Comparison of ENCODE assay signal across 12 cellular contexts in the genomic region with DNA sequence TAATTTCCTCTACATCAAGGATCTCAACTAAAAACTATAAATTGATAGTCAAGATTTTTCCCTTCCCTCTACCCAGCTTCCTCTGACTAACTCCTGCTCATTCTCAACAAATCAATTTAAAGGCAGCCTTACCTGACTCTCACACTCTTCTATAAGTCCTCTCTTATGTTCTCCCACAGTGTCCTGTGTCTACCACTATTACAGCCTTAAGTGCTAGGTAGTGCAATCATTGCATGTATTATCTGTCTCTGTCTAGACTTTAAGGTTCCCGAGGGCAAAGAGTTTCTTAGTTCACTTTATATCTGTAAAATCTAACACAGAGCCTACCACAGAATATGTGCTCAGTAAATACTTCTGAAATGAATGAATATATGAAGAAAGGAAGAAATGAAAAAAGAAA.
DNase-seq lines count a peak whose midpoint lies in the region; ATAC-seq and TF ChIP-seq lines count a peak whose summit lies in the region.
"Had no signal": no experiment of that assay in that cellular context is flagged by ENCODE, and none has a peak within 500 bp of the region (broad histone marks: within the 10 kb centered on the region; RNA-seq: fewer than 3 reads in every experiment).

No MANE protein-coding gene starts in this region.

- no peak overlapping the region for H3K4me2 ChIP-seq in hepatocyte

- no peak overlapping the region for H3K4me3 ChIP-seq in hepatocyte
- no peak overlapping the region for H3K4me3 ChIP-seq in uterus
- H3K4me3 ChIP-seq: Peyer's patch, SK-N-MC had no signal

- no peaks in the 10 kb centered on the region for H3K27me3 ChIP-seq in hepatocyte
- no peaks in the 10 kb centered on the region for H3K27me3 ChIP-seq in uterus
- H3K27me3 ChIP-seq: Peyer's patch had no signal

- no peak for TF ChIP-seq CTCF in 22Rv1 (IDR thresholded peaks at IDR 0.05)
- TF ChIP-seq CTCF in Calu3 (IDR thresholded peaks at IDR 0.05; ENCODE audit: unreplicated experiment) = no peak
- TF ChIP-seq CTCF in hepatocyte (IDR thresholded peaks at IDR 0.05; ENCODE audit: poor library complexity) = no peak
- no peak for TF ChIP-seq CTCF in uterus (IDR thresholded peaks at IDR 0.05)

- DNase-seq in Calu3 = no peak
- peak; percentile 20 for DNase-seq in SW480 (ENCODE audit: low spot score)
- no peak for DNase-seq in hepatocyte (ENCODE audit: low spot score)
- no peak for DNase-seq in uterus
- no peak for DNase-seq in GF-D8 (lab: John Stamatoyannopoulos, UW)
- DNase-seq: C1 segment of cervical spinal cord had no signal

- peak overlapping the region; percentile 54 for H3K4me3 Mint-ChIP-seq in Calu3 (ENCODE audit: low read depth, unreplicated experiment)
- H3K4me3 Mint-ChIP-seq: CD8-positive, alpha-beta memory T cell; HFFc6 had no signal

- no TSS peak for BruUV-seq in Calu3 (replicated peaks; lab: Mats Ljungman, UMichigan)

- no peaks in the 10 kb centered on the region for H3K9me2 ChIP-seq in hepatocyte (replicated peaks; ENCODE audit: insufficient read depth)

- WGBS in hepatocyte (ENCODE audit: low lambda C conversion rate, missing lambda C conversion rate) = 74% methylated on average over 1 of the region's 1 CpG

- intact Hi-C loops in Calu3 (cut with micrococcal nuclease; ENCODE audit: unreplicated experiment) = loop anchor here (2.0 to 5.0 kb wide), 3 partner anchors 220 to 293 kb away; no protein-coding TSS in a partner anchor
- intact Hi-C loops in uterus (cut with DNase I; ENCODE audit: low total_unique reads) = no loop called here

- H3K27ac ChIP-seq in 22Rv1 (peak overlapping the region; percentile 24; the same call in 1 of the 2 replicates), hepatocyte (peak overlapping the region; percentile 79), uterus (no peak overlapping the region)
- H3K27ac ChIP-seq: Peyer's patch, SK-N-MC had no signal

- no peaks in the 10 kb centered on the region for H3K9me3 ChIP-seq in hepatocyte (ENCODE audit: low read depth)
- no peaks in the 10 kb centered on the region for H3K9me3 ChIP-seq in uterus
- H3K9me3 ChIP-seq: Peyer's patch had no signal

- H2AFZ ChIP-seq in hepatocyte = no peak overlapping the region

- no peaks in the 10 kb centered on the region for H4K20me1 ChIP-seq in hepatocyte (ENCODE audit: insufficient read depth, poor library complexity, severe bottlenecking)

- H3K36me3 ChIP-seq in hepatocyte (replicated peaks; ENCODE audit: insufficient read depth, low read depth) (no peaks in the 10 kb centered on the region), uterus (no peaks in the 10 kb centered on the region)
- H3K36me3 ChIP-seq: Peyer's patch had no signal

- peak overlapping the region; percentile 97 for H3K27ac Mint-ChIP-seq in Calu3 (ENCODE audit: unreplicated experiment)
- H3K27ac Mint-ChIP-seq: CD8-positive, alpha-beta memory T cell; HFFc6 had no signal

- CTCF ChIA-PET in Calu3 (lab: Charles Lee) = interaction anchor here (0.6 to 3.2 kb wide), 13 partner anchors 16 to 1646 kb away, joined by 3 to 25 read pairs (median 5); no protein-coding TSS in a partner anchor

- ATAC-seq in HG03135 (IDR thresholded peaks at IDR 0.05; ENCODE audit: unreplicated experiment) = no peak

- H3K27me3 Mint-ChIP-seq in Calu3 (ENCODE audit: unreplicated experiment) = no peaks in the 10 kb centered on the region

- H3K79me2 ChIP-seq in hepatocyte = no peaks in the 10 kb centered on the region

- no peak for TF ChIP-seq POLR2A in uterus (IDR thresholded peaks at IDR 0.05)

- H3K36me3 Mint-ChIP-seq in Calu3 (ENCODE audit: insufficient read depth, unreplicated experiment) = peaks cover 36% of the 10 kb centered on the region
- H3K36me3 Mint-ChIP-seq: CD8-positive, alpha-beta memory T cell had no signal

- H3K4me1 Mint-ChIP-seq in Calu3 (ENCODE audit: low read depth, unreplicated experiment) = peaks cover 83% of the 10 kb centered on the region
- H3K4me1 Mint-ChIP-seq: CD8-positive, alpha-beta memory T cell had no signal

- no peaks in the 10 kb centered on the region for H3K9me3 Mint-ChIP-seq in Calu3 (ENCODE audit: low read depth, unreplicated experiment)
- H3K9me3 Mint-ChIP-seq: CD8-positive, alpha-beta memory T cell; HFFc6 had no signal

- H3K4me1 ChIP-seq in hepatocyte (ENCODE audit: insufficient read depth) (no peaks in the 10 kb centered on the region), uterus (no peaks in the 10 kb centered on the region)
- H3K4me1 ChIP-seq: Peyer's patch had no signal

Comparison
In these comparisons a context has a peak if more than half of its experiments do, and no peak if none do; other contexts are left out.
1. H3K27ac ChIP-seq: peak in 22Rv1 (single experiment) and hepatocyte (single experiment); none in uterus (0 of 2).